In genomic region chr6:7636151-7636550, GRCh38 we compare ENCODE assay signal across 26 cellular contexts.
"Had no signal": no experiment of that assay in that cellular context is flagged by ENCODE, and none has a peak within 500 bp of the region (broad histone marks: within the 10 kb centered on the region; RNA-seq: fewer than 3 reads in every experiment).

No MANE protein-coding gene starts in this region.

- H3K4me3 ChIP-seq: breast epithelium, gastroesophageal sphincter, hepatocyte, ovary, sigmoid colon, uterus had no signal

- DNase-seq: activated CD4-positive, alpha-beta T cell treated with anti-CD3 and anti-CD28 coated beads for 48 hours; activated CD4-positive, alpha-beta T cell treated with anti-CD3 and anti-CD28 coated beads, Interleukin-2, amount 50 U/mL, for 48 hours; activated CD8-positive, alpha-beta memory T cell treated with anti-CD3 and anti-CD28 coated beads for 24 hours; activated effector memory CD4-positive, alpha-beta T cell treated with Interleukin-2 at 50 U/mL for 16 hours; activated naive CD4-positive, alpha-beta T cell treated with Interleukin-2 at 50 U/mL for 16 hours; effector CD8-positive, alpha-beta T cell; islet precursor cell; left cardiac atrium; midbrain; naive thymus-derived CD4-positive, alpha-beta T cell; ovary; retina; sigmoid colon; small intestine; stimulated activated CD4-positive, alpha-beta T cell treated with anti-CD3 and anti-CD28 coated beads, Interleukin-4, amount 100 ng/mL, for 24 hours; substantia nigra; uterus had no signal

- FAIRE-seq: astrocyte, colon, endometrium, small intestine, TTC549 had no signal

- H3K27ac ChIP-seq: breast epithelium, epithelial cell of prostate, gastroesophageal sphincter, hepatocyte, ovary, sigmoid colon, uterus, VCaP had no signal
